23 cellular contexts compared by ENCODE assay signal in the genomic region with DNA sequence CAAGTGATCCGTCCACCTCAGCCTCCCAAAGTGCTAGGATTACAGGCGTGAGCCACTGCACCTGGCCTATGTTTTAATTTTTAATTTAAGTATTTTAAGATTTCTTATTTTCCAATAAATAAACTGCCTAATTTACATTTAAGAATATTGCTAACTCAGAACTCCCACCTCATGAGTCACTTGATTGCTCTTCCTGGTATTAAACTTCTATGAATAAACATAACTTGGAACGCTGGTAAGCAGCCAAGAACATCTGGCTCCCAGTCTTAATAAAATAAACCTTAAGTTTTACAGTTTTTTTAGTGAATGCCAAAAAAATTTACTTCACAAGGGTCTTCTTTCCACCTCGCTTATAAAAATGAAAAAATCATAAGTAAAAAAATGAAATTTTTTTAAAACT. TPM values are rescaled to one million over a fixed set of nuclear protein-coding genes. Genes with fewer than 3 reads are reported as not detected.
DNase-seq lines count a peak whose midpoint lies in the region; ATAC-seq, FAIRE-seq and TF ChIP-seq lines count a peak whose summit lies in the region.
"Had no signal": no experiment of that assay in that cellular context is flagged by ENCODE, and none has a peak within 500 bp of the region (broad histone marks: within the 10 kb centered on the region; RNA-seq: fewer than 3 reads in every experiment).

No MANE protein-coding gene starts in this region.

- POLR2A ChIA-PET in AG04450 (lab: Yijun Ruan, JAX): no interaction called here

- CTCF ChIA-PET in AG04450 (lab: Charles Lee): interaction anchor here (1.3 kb wide), 1 partner anchor 36 kb away, joined by 3 read pairs; no protein-coding TSS in a partner anchor

- no peak overlapping the region for H3K27ac ChIP-seq in AG04450 (ENCODE audit: low read depth, low read length)
- H3K27ac ChIP-seq: breast epithelium, dorsolateral prefrontal cortex, tibial artery had no signal

- DNase-seq in AG04450 (ENCODE audit: low read depth, low spot score) (peak; percentile 52), HCEC 1CT (peak; percentile 85), brain pericyte (ENCODE audit: low read depth, low spot score) (peak; percentile 27), frontal cortex (ENCODE audit: low spot score in 2 of 2) (no peak), inferior parietal cortex (ENCODE audit: extremely low spot score) (no peak), NCI-H1694 treated with DMSO at 0.1 percent for 48 hours (lab: John Stamatoyannopoulos, UW) (no peak)
- DNase-seq: activated CD4-positive, alpha-beta T cell treated with anti-CD3 and anti-CD28 coated beads, Interleukin-2, amount 50 U/mL, for 48 hours; activated naive CD4-positive, alpha-beta T cell treated with anti-CD3 and anti-CD28 coated beads, Interleukin-2, amount 50 U/mL, for 16 hours; CD8-positive, alpha-beta memory T cell; DND-41; dorsolateral prefrontal cortex; mesendoderm; NCI-H1930; stimulated activated CD4-positive, alpha-beta T cell treated with anti-CD3 and anti-CD28 coated beads, Interleukin-15, amount 100 ng/mL, for 24 hours; stimulated activated naive B cell treated with anti-CD40 and anti-IgM and Interleukin-4, amounts not matched to agents 10 μg/mL and 1 μg/mL and 100 μg/mL, for 72 hours; tibial artery had no signal

- TF ChIP-seq POLR2A in GM18505 (IDR thresholded peaks at IDR 0.05; ENCODE audit: borderline replicate concordance, extremely low read depth, insufficient read depth, insufficient read length): no peak

- H3K27me3 ChIP-seq in AG04450 (ENCODE audit: control insufficient read depth, insufficient read depth, low read length): no peaks in the 10 kb centered on the region
- H3K27me3 ChIP-seq: breast epithelium, tibial artery had no signal

- H3K4me3 ChIP-seq in AG04450 (ENCODE audit: low read depth, low read length): no peak overlapping the region
- H3K4me3 ChIP-seq: breast epithelium, dorsolateral prefrontal cortex, tibial artery had no signal

- TF ChIP-seq CTCF in AG04450 (IDR thresholded peaks at IDR 0.05; ENCODE audit: low read depth, low read length): no peak

- ATAC-seq in GM21360 (IDR thresholded peaks at IDR 0.05; ENCODE audit: unreplicated experiment) (no peak), GM18505 (IDR thresholded peaks at IDR 0.05; ENCODE audit: unreplicated experiment) (no peak)
- ATAC-seq: esophagus mucosa; natural killer cell treated with Interleukin-12 subunit alpha and Interleukin-12 subunit beta and Interleukin-15 and Interleukin-18, amount 100 ng/mL, for 72 hours; stimulated activated naive B cell treated with anti-CD40 and anti-IgM and Interleukin-4, amounts not matched to agents 10 μg/mL and 1 μg/mL and 100 μg/mL, for 72 hours had no signal

- FAIRE-seq in frontal cortex (lab: Jason Lieb, UNC): peak; percentile 68
- FAIRE-seq: H1 had no signal

- H3K9me3 ChIP-seq in AG04450 (ENCODE audit: control insufficient read depth, insufficient read depth, low read length): no peaks in the 10 kb centered on the region
- H3K9me3 ChIP-seq: breast epithelium, tibial artery had no signal

RNA-seq across cellular contexts. Expression of gene OLIG3, which starts 42.3 kb away (rescaled TPM):
- not detected in 2 replicates for polyA plus RNA-seq in AG04450 (2011; rRNA removed)
- polyA minus RNA-seq in AG04450 (2011; rRNA and poly(A)+ RNA removed): not detected in 2 replicates
- total RNA-seq in frontal cortex: not detected
- total RNA-seq: breast epithelium, dorsolateral prefrontal cortex, esophagus mucosa, M059J had no signal
- polyA plus RNA-seq: CD8-positive, alpha-beta memory T cell had no signal

Comparison
In these comparisons a context has a peak if more than half of its experiments do, and no peak if none do; other contexts are left out.
1. DNase-seq: peak in AG04450 (single experiment), HCEC 1CT (single experiment) and brain pericyte (single experiment); none in frontal cortex (0 of 2), inferior parietal cortex (single experiment) and NCI-H1694 treated with DMSO at 0.1 percent for 48 hours (single experiment).